In the genomic region with DNA sequence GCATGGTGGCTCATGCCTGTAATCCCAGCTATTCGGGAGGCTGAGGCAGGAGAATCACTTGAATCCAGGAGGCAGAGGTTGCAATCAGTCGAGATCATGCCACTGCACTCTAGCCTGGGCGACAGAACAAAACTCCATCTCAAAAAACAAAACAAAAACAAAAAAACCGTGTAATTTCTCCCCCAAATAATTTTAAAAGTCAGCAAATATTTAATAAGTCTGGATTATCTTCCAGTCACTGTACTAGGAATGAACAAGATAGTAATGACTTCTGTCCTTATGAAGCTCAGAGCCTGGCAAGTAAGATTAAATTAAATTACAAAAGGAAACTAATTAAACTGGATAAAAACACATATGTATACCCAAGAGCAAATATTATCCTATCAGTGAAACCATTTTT, we compare ENCODE assay signal across 1 cellular context.
TF ChIP-seq lines count a peak whose summit lies in the region.

No MANE protein-coding gene starts in this region.

TF ChIP-seq in HepG2, 621 proteins besides CTCF, POLR2A, EP300 and RAD21 (continued from another document):
- TF ChIP-seq, protein P1, sequence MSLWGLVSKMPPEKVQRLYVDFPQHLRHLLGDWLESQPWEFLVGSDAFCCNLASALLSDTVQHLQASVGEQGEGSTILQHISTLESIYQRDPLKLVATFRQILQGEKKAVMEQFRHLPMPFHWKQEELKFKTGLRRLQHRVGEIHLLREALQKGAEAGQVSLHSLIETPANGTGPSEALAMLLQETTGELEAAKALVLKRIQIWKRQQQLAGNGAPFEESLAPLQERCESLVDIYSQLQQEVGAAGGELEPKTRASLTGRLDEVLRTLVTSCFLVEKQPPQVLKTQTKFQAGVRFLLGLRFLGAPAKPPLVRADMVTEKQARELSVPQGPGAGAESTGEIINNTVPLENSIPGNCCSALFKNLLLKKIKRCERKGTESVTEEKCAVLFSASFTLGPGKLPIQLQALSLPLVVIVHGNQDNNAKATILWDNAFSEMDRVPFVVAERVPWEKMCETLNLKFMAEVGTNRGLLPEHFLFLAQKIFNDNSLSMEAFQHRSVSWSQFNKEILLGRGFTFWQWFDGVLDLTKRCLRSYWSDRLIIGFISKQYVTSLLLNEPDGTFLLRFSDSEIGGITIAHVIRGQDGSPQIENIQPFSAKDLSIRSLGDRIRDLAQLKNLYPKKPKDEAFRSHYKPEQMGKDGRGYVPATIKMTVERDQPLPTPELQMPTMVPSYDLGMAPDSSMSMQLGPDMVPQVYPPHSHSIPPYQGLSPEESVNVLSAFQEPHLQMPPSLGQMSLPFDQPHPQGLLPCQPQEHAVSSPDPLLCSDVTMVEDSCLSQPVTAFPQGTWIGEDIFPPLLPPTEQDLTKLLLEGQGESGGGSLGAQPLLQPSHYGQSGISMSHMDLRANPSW (CRISPR knock-in tag; IDR thresholded peaks at IDR 0.05; ENCODE audit: borderline replicate concordance): no peak
- TF ChIP-seq, protein P2, sequence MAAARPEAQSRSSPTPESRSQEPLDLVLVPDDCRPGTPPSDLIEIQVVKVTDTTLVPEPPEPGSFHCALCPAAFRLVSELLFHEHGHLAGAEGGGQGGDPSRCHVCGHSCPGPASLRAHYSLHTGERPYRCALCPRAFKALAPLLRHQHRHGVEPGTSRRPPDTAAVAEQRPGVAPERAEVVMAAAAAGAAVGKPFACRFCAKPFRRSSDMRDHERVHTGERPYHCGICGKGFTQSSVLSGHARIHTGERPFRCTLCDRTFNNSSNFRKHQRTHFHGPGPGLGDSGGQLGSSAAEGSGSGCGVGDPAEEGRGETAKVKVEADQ (CRISPR knock-in tag; IDR thresholded peaks at IDR 0.05; ENCODE audit: borderline replicate concordance): no peak
- TF ChIP-seq MAFK (conservative IDR thresholded peaks at IDR 0.05 in 1 of 2, IDR thresholded peaks at IDR 0.05 in 1 of 2; ENCODE audit: low read length in 2 of 2): peak; percentile 44 to 57; a peak in 2 of 4 replicates
- TF ChIP-seq ELF1 (CRISPR knock-in tag; IDR thresholded peaks at IDR 0.05): no peak
- TF ChIP-seq HMG20B (CRISPR knock-in tag; conservative IDR thresholded peaks at IDR 0.05): no peak
